Comparison of ENCODE assay signal across 1 cellular context in the genomic region with DNA sequence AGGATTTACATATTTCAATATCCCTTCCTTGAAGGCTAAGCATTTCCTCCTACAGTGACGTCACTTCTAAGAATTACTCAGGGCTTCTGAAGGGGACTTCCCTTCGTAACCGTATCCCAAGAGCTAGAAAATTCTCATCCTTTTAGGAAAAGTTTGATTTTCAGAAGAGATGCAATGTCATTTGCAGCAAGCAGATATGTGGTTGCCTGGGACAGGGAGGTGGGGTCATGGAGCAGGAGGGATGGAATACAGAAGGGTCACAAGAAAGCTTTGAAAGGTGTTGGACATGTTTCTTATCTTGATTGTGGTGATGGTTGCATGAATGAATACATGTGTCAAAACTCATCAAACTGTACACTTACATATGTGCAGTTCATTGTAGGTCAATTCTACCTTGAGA.
A peak's percentile ranks its signal among the peaks of the same experiment; 100 is the strongest.
TF ChIP-seq lines count a peak whose summit lies in the region.

No MANE protein-coding gene starts in this region.

TF ChIP-seq in GM12878, 131 proteins besides CTCF, POLR2A, EP300 and RAD21 (continued from another document):
- TF ChIP-seq, protein P1, sequence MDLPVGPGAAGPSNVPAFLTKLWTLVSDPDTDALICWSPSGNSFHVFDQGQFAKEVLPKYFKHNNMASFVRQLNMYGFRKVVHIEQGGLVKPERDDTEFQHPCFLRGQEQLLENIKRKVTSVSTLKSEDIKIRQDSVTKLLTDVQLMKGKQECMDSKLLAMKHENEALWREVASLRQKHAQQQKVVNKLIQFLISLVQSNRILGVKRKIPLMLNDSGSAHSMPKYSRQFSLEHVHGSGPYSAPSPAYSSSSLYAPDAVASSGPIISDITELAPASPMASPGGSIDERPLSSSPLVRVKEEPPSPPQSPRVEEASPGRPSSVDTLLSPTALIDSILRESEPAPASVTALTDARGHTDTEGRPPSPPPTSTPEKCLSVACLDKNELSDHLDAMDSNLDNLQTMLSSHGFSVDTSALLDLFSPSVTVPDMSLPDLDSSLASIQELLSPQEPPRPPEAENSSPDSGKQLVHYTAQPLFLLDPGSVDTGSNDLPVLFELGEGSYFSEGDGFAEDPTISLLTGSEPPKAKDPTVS (IDR thresholded peaks at IDR 0.05; ENCODE audit: low read depth, low read length) = no peak
- peak; percentile 44; the same call in 1 of the 2 replicates for TF ChIP-seq RUNX3 (IDR thresholded peaks at IDR 0.05; ENCODE audit: low read length)
- no peak for TF ChIP-seq SMC3 (IDR thresholded peaks at IDR 0.05; ENCODE audit: borderline replicate concordance, low read length)
- TF ChIP-seq CREB1 (IDR thresholded peaks at IDR 0.05; ENCODE audit: low read depth) = peak; percentile 46; the same call in 1 of the 2 replicates
- no peak for TF ChIP-seq SIX5 (IDR thresholded peaks at IDR 0.05; ENCODE audit: low read depth, low read length, severe bottlenecking)
- peak; percentile 82 for TF ChIP-seq JUNB (IDR thresholded peaks at IDR 0.05)
- no peak for TF ChIP-seq GATAD2B (conservative IDR thresholded peaks at IDR 0.05; ENCODE audit: low read depth)
- TF ChIP-seq CREM (IDR thresholded peaks at IDR 0.05; ENCODE audit: low read depth) = peak; percentile 77
- TF ChIP-seq, protein P2, sequence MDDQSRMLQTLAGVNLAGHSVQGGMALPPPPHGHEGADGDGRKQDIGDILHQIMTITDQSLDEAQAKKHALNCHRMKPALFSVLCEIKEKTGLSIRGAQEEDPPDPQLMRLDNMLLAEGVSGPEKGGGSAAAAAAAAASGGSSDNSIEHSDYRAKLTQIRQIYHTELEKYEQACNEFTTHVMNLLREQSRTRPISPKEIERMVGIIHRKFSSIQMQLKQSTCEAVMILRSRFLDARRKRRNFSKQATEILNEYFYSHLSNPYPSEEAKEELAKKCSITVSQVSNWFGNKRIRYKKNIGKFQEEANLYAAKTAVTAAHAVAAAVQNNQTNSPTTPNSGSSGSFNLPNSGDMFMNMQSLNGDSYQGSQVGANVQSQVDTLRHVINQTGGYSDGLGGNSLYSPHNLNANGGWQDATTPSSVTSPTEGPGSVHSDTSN (IDR thresholded peaks at IDR 0.05; ENCODE audit: insufficient replicate concordance, low read depth, low read length) = no peak
- TF ChIP-seq, protein P3, sequence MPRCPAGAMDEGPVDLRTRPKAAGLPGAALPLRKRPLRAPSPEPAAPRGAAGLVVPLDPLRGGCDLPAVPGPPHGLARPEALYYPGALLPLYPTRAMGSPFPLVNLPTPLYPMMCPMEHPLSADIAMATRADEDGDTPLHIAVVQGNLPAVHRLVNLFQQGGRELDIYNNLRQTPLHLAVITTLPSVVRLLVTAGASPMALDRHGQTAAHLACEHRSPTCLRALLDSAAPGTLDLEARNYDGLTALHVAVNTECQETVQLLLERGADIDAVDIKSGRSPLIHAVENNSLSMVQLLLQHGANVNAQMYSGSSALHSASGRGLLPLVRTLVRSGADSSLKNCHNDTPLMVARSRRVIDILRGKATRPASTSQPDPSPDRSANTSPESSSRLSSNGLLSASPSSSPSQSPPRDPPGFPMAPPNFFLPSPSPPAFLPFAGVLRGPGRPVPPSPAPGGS (IDR thresholded peaks at IDR 0.05; ENCODE audit: borderline replicate concordance, insufficient read depth, low read depth, low read length, poor library complexity, severe bottlenecking) = peak; percentile 72
- TF ChIP-seq PAX5 (IDR thresholded peaks at IDR 0.05; ENCODE audit: borderline replicate concordance, low read depth, low read length) = no peak
- 0 out of 2 replicates have a peak, but pooled peaks have one; percentile 52 for TF ChIP-seq FOXM1 (IDR thresholded peaks at IDR 0.05; ENCODE audit: low read depth, low read length)
- TF ChIP-seq ZSCAN29 (IDR thresholded peaks at IDR 0.05) = no peak
- TF ChIP-seq, protein P4, sequence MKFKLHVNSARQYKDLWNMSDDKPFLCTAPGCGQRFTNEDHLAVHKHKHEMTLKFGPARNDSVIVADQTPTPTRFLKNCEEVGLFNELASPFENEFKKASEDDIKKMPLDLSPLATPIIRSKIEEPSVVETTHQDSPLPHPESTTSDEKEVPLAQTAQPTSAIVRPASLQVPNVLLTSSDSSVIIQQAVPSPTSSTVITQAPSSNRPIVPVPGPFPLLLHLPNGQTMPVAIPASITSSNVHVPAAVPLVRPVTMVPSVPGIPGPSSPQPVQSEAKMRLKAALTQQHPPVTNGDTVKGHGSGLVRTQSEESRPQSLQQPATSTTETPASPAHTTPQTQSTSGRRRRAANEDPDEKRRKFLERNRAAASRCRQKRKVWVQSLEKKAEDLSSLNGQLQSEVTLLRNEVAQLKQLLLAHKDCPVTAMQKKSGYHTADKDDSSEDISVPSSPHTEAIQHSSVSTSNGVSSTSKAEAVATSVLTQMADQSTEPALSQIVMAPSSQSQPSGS (IDR thresholded peaks at IDR 0.05; ENCODE audit: low read length) = peak; percentile 91
- no peak for TF ChIP-seq EZH2 (IDR thresholded peaks at IDR 0.05; ENCODE audit: borderline replicate concordance, control insufficient read depth, low read depth, low read length)
- peak in 1 of 2 experiments; percentile 28; a peak in 1 of 4 replicates for TF ChIP-seq ETV6 (conservative IDR thresholded peaks at IDR 0.05 in 1 of 2, IDR thresholded peaks at IDR 0.05 in 1 of 2; ENCODE audit: borderline replicate concordance in 1 of 2, low read depth in 1 of 2)
- TF ChIP-seq KLF5 (IDR thresholded peaks at IDR 0.05; ENCODE audit: partially characterized antibody) = no peak
- 0 out of 2 replicates have a peak, but pooled peaks have one; percentile 16 for TF ChIP-seq SPI1 (IDR thresholded peaks at IDR 0.05; ENCODE audit: borderline replicate concordance, insufficient read depth, low read depth, low read length)
- TF ChIP-seq NBN (IDR thresholded peaks at IDR 0.05) = peak; percentile 46; the same call in 1 of the 2 replicates
- TF ChIP-seq, protein P5, sequence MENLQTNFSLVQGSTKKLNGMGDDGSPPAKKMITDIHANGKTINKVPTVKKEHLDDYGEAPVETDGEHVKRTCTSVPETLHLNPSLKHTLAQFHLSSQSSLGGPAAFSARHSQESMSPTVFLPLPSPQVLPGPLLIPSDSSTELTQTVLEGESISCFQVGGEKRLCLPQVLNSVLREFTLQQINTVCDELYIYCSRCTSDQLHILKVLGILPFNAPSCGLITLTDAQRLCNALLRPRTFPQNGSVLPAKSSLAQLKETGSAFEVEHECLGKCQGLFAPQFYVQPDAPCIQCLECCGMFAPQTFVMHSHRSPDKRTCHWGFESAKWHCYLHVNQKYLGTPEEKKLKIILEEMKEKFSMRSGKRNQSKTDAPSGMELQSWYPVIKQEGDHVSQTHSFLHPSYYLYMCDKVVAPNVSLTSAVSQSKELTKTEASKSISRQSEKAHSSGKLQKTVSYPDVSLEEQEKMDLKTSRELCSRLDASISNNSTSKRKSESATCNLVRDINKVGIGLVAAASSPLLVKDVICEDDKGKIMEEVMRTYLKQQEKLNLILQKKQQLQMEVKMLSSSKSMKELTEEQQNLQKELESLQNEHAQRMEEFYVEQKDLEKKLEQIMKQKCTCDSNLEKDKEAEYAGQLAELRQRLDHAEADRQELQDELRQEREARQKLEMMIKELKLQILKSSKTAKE (IDR thresholded peaks at IDR 0.05; ENCODE audit: low read depth, poor library complexity, severe bottlenecking) = peak; percentile 19
- TF ChIP-seq, protein P6, sequence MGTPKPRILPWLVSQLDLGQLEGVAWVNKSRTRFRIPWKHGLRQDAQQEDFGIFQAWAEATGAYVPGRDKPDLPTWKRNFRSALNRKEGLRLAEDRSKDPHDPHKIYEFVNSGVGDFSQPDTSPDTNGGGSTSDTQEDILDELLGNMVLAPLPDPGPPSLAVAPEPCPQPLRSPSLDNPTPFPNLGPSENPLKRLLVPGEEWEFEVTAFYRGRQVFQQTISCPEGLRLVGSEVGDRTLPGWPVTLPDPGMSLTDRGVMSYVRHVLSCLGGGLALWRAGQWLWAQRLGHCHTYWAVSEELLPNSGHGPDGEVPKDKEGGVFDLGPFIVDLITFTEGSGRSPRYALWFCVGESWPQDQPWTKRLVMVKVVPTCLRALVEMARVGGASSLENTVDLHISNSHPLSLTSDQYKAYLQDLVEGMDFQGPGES (IDR thresholded peaks at IDR 0.05) = no peak
- TF ChIP-seq, protein P7, sequence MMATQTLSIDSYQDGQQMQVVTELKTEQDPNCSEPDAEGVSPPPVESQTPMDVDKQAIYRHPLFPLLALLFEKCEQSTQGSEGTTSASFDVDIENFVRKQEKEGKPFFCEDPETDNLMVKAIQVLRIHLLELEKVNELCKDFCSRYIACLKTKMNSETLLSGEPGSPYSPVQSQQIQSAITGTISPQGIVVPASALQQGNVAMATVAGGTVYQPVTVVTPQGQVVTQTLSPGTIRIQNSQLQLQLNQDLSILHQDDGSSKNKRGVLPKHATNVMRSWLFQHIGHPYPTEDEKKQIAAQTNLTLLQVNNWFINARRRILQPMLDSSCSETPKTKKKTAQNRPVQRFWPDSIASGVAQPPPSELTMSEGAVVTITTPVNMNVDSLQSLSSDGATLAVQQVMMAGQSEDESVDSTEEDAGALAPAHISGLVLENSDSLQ (IDR thresholded peaks at IDR 0.05) = no peak
- peak; percentile 40; the same call in 1 of the 2 replicates for TF ChIP-seq IKZF1 (conservative IDR thresholded peaks at IDR 0.05)
- no peak for TF ChIP-seq CBX3 (IDR thresholded peaks at IDR 0.05; ENCODE audit: borderline replicate concordance, low read depth)
- TF ChIP-seq ZNF622 (IDR thresholded peaks at IDR 0.05) = no peak
TF ChIP-seq in GM12878: peak in this region for 16.
